9 cellular contexts compared by ENCODE assay signal in the genomic region with DNA sequence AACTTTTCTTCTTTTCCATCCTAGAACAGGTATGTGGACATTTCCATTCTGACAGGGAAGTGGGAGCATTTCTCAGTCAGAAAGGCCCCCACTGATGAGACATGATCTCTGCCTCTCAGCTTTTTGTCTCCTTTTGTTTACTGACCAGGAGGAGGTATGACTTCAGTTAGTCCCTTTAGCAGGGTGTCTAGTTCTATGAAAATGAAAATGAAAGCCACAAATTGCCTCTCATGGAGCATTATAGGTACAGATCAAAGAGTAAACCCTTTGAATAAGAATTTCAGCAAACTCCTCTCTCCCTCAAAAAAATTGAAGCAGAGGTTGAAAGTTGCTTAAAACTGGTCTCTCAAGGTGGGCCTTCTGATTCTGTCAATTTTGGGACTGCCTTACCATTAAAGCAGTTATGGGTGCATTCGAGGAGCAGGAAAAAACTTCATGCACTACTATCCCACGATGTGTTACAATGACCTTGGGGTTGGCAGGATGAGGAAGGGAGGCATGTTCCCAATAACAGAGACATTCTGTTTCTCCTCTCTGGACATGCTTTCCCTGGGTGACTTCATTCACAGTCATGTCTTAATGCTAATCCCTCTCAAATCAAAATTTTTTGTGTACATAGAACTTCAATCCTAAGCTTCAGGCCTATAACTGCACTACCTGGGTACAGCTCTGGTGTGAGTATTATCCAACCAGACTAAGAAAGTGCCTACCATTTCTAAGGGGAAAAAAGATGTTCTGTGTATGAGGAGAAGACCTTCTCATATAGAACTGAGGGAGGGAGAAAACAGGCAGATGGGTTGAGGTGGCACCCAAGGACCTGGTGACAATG. TPM values are rescaled to one million over a fixed set of nuclear protein-coding genes. Genes with fewer than 3 reads are reported as not detected.
DNase-seq lines count a peak whose midpoint lies in the region; ATAC-seq, FAIRE-seq and TF ChIP-seq lines count a peak whose summit lies in the region.
"Had no signal": no experiment of that assay in that cellular context is flagged by ENCODE, and none has a peak within 500 bp of the region (broad histone marks: within the 10 kb centered on the region; RNA-seq: fewer than 3 reads in every experiment).

No MANE protein-coding gene starts in this region.

- no peaks in the 10 kb centered on the region for H4K20me1 ChIP-seq in H1 (replicated peaks in 1 of 2; ENCODE audit: control insufficient read depth in 1 of 2, insufficient read depth in 2 of 2, low read length in 2 of 2)

- H3K56ac ChIP-seq in H1 (replicated peaks; ENCODE audit: insufficient read length, low read depth, low read length) = no peak overlapping the region

- H2BK12ac ChIP-seq in H1 (ENCODE audit: low read depth, low read length) = peak overlapping the region; percentile 99

- H3K79me2 ChIP-seq in H1 (ENCODE audit: control insufficient read depth in 1 of 2, insufficient read depth in 2 of 2, low read length in 2 of 2) = no peaks in the 10 kb centered on the region

- H3K4me2 ChIP-seq in H1 (ENCODE audit: insufficient read depth in 1 of 2, low read depth in 2 of 2, low read length in 2 of 2) = peak overlapping the region; percentile 45 to 80; a peak in 3 of 4 replicates

- H3K4me1 ChIP-seq in H1 (replicated peaks in 1 of 4; ENCODE audit: control insufficient read depth in 3 of 4, insufficient read depth in 4 of 4, low read length in 3 of 4) (peaks cover 0 to 17% (median 12%) of the 10 kb centered on the region in 4 experiments; a peak in 5 of 7 replicates), sigmoid colon (peaks cover 0 to 25% (median 20%) of the 10 kb centered on the region in 4 donors)

- H2BK5ac ChIP-seq in H1 (ENCODE audit: low read depth, low read length) = peak overlapping the region; percentile 95; the same call in 1 of the 2 replicates

- intact Hi-C loops in sigmoid colon (cut with DNase I) = no loop called here

- H3K4me3 ChIP-seq in H1 (ENCODE audit: extremely low read depth in 1 of 4, insufficient read depth in 2 of 4, low read depth in 3 of 4, low read length in 4 of 4) = peak overlapping the region in 1 of 4 experiments; percentile 35; a peak in 1 of 8 replicates
- H3K4me3 ChIP-seq in sigmoid colon = no peak overlapping the region

- H4K5ac ChIP-seq in H1 (ENCODE audit: insufficient read length, low read depth, low read length) = no peak overlapping the region

- no peak overlapping the region for H2BK15ac ChIP-seq in H1 (ENCODE audit: low read length)

- H3K27ac ChIP-seq in H1 (ENCODE audit: low read depth, low read length) (peak overlapping the region; percentile 53), sigmoid colon (peak overlapping the region; percentile 46 to 79 (median 76))
- H3K27ac ChIP-seq: HL-60 had no signal

- peak; percentile 15 for DNase-seq in GM03348 (ENCODE audit: low spot score)
- no peak for DNase-seq in H1 (ENCODE audit: low read depth in 1 of 2, low spot score in 2 of 2)
- DNase-seq in sigmoid colon = no peak
- no peak for DNase-seq in NCI-H82 (lab: John Stamatoyannopoulos, UW)
- DNase-seq in cerebellar cortex (ENCODE audit: low spot score) = no peak
- no peak for DNase-seq in mucosa of gallbladder (ENCODE audit: low spot score)

- peak overlapping the region; percentile 96 for H2AK5ac ChIP-seq in H1 (ENCODE audit: low read depth, low read length)

- H4K8ac ChIP-seq in H1 (ENCODE audit: extremely low read depth, insufficient read depth, low read length) = no peak overlapping the region

- no peaks in the 10 kb centered on the region; a peak in 1 of 7 replicates for H3K27me3 ChIP-seq in H1 (replicated peaks in 1 of 4; ENCODE audit: control insufficient read depth in 3 of 4, extremely low read depth in 1 of 4, insufficient read depth in 3 of 4, low read length in 3 of 4)
- H3K27me3 ChIP-seq in sigmoid colon = no peaks in the 10 kb centered on the region

- H3K23ac ChIP-seq in H1 (ENCODE audit: insufficient read length) = no peak overlapping the region

- H4K91ac ChIP-seq in H1 (replicated peaks; ENCODE audit: insufficient read length, low read length) = peak overlapping the region; percentile 12

- no peak overlapping the region for H3K14ac ChIP-seq in H1 (ENCODE audit: insufficient read length)

- 66% methylated on average over 2 of the region's 2 CpGs; no CpG with 5 or more reads in 1 of the 2 experiments for WGBS in H1 (ENCODE audit: extremely low coverage in 1 of 2, insufficient coverage in 1 of 2, insufficient read length in 1 of 2, insufficient replicate concordance in 2 of 2, low coverage in 1 of 2, low lambda C conversion rate in 2 of 2, missing lambda C conversion rate in 1 of 2), 2 experiments
- 46 to 50% methylated on average over 2 of the region's 2 CpGs for WGBS in sigmoid colon, 2 donors

- TF ChIP-seq CTCF in H1 (IDR thresholded peaks at IDR 0.05; ENCODE audit: control extremely low read depth in 1 of 3, insufficient read depth in 1 of 3, low read depth in 1 of 3, low read length in 3 of 3) (no peak), sigmoid colon (IDR thresholded peaks at IDR 0.05) (no peak)

- no peak for FAIRE-seq in H1 (lab: Jason Lieb, UNC)

- H2BK120ac ChIP-seq in H1 (replicated peaks; ENCODE audit: low read depth, low read length) = peak overlapping the region; percentile 12

- no peaks in the 10 kb centered on the region for H3K79me1 ChIP-seq in H1 (ENCODE audit: low read depth, low read length)

- H3K9me3 ChIP-seq in H1 (ENCODE audit: insufficient read depth in 2 of 2, low read depth in 1 of 2, low read length in 1 of 2) (no peaks in the 10 kb centered on the region), sigmoid colon (no peaks in the 10 kb centered on the region)

- no peak for TF ChIP-seq RAD21 in H1 (IDR thresholded peaks at IDR 0.05 in 1 of 2, conservative IDR thresholded peaks at IDR 0.05 in 1 of 2; ENCODE audit: low read depth in 2 of 2, low read length in 2 of 2)

- TF ChIP-seq EP300 in H1 (IDR thresholded peaks at IDR 0.05; ENCODE audit: borderline replicate concordance in 1 of 2, low read depth in 2 of 2, low read length in 2 of 2) = no peak
- TF ChIP-seq EP300 in sigmoid colon (IDR thresholded peaks at IDR 0.05) = no peak

- peak overlapping the region; percentile 0 for H3K4ac ChIP-seq in H1 (replicated peaks; ENCODE audit: insufficient read length, low read depth, low read length)

- peak overlapping the region in 1 of 4 experiments; percentile 6; a peak in 1 of 7 replicates for H3K9ac ChIP-seq in H1 (replicated peaks in 1 of 4; ENCODE audit: extremely low read depth in 1 of 4, low read depth in 3 of 4, low read length in 3 of 4)

- TF ChIP-seq POLR2A in H1 (IDR thresholded peaks at IDR 0.05; ENCODE audit: control extremely low read depth in 1 of 2, low read depth in 2 of 2, low read length in 2 of 2) (no peak), sigmoid colon (IDR thresholded peaks at IDR 0.05) (no peak)

- H3K18ac ChIP-seq in H1 (ENCODE audit: extremely low read depth, low read length) = peak overlapping the region; percentile 38

- ATAC-seq in GM21381 (IDR thresholded peaks at IDR 0.05; ENCODE audit: unreplicated experiment) = peak; percentile 91
- ATAC-seq in HG03575 (IDR thresholded peaks at IDR 0.05; ENCODE audit: extremely low read depth, insufficient number of reproducible peaks, low FRiP score, unreplicated experiment) = peak; percentile 73

- H2AFZ ChIP-seq in H1 (ENCODE audit: low read length) = no peak overlapping the region

- POLR2A ChIA-PET in H1 (lab: Charles Lee; ENCODE audit: partially characterized antibody) = no interaction called here

- CTCF ChIA-PET in H1 (lab: Charles Lee; ENCODE audit: partially characterized antibody) = no interaction called here

- H3K23me2 ChIP-seq in H1 (ENCODE audit: low read depth, low read length) = no peaks in the 10 kb centered on the region

- peak overlapping the region; percentile 28 for H2BK20ac ChIP-seq in H1 (ENCODE audit: low read length)

- H3K36me3 ChIP-seq in H1 (ENCODE audit: control insufficient read depth in 2 of 4, insufficient read depth in 4 of 4, low read length in 3 of 4) (no peaks in the 10 kb centered on the region), sigmoid colon (no peaks in the 10 kb centered on the region)

TF ChIP-seq in H1, 55 proteins besides CTCF, POLR2A, EP300 and RAD21:
- TF ChIP-seq TEAD4 (IDR thresholded peaks at IDR 0.05; ENCODE audit: low read depth, low read length) = no peak
- TF ChIP-seq CEBPB (IDR thresholded peaks at IDR 0.05; ENCODE audit: low read depth, low read length) = no peak
- no peak for TF ChIP-seq BACH1 (IDR thresholded peaks at IDR 0.05; ENCODE audit: low read length)
- TF ChIP-seq SRF (IDR thresholded peaks at IDR 0.05; ENCODE audit: low read depth, low read length) = no peak
- no peak for TF ChIP-seq YY1 (IDR thresholded peaks at IDR 0.05; ENCODE audit: low read depth, low read length)
- no peak for TF ChIP-seq ZNF274 (IDR thresholded peaks at IDR 0.05; ENCODE audit: borderline replicate concordance, extremely low read depth, low read length)

RNA-seq across cellular contexts. Expression of a gene that starts 50.6 kb away (rescaled TPM):
- total RNA-seq in H1 (2021; fragmentation: NEBNext Ultra II Directional; extraction: Animal tissue kit (Norgen Biotek cat#: 25700)) = 24.7 and 29.3 TPM in 2 replicates
- polyA plus RNA-seq in H1 (2011; rRNA removed) (4.3 and 6.4 TPM in 2 replicates), sigmoid colon (10 to 100 TPM; 16.0 to 28.9 (median 18.0) TPM)
- polyA plus RNA-seq in H1 (2011; cell fraction: cytosol; rRNA removed) = 9.3 TPM
- 2.3 TPM for polyA plus RNA-seq in H1 (2011; cell fraction: nucleus; rRNA removed)
- 7.1 to 15.5 TPM (median 9.7 TPM) in 4 replicates for polyA plus RNA-seq in H1 (2012, experiment 1 of 2)
- polyA plus RNA-seq in H1 (2012, experiment 2 of 2) = 1.2 TPM
- 9.6 TPM for polyA plus RNA-seq in H1 (2013, experiment 1 of 2)
- 11.3 TPM for polyA plus RNA-seq in H1 (2013, experiment 2 of 2)
- 19.7 and 30.9 TPM in 2 replicates for polyA minus RNA-seq in H1 (2011; rRNA and poly(A)+ RNA removed)
- 9.7 TPM for polyA minus RNA-seq in H1 (2011; cell fraction: cytosol; rRNA and poly(A)+ RNA removed)
- 10.2 TPM for polyA minus RNA-seq in H1 (2011; cell fraction: nucleus; rRNA and poly(A)+ RNA removed)
- total RNA-seq in sigmoid colon (10 to 100 TPM; 31.3 to 34.9 (median 32.7) TPM), mucosa of gallbladder (43.6 TPM)
